In the genomic region with DNA sequence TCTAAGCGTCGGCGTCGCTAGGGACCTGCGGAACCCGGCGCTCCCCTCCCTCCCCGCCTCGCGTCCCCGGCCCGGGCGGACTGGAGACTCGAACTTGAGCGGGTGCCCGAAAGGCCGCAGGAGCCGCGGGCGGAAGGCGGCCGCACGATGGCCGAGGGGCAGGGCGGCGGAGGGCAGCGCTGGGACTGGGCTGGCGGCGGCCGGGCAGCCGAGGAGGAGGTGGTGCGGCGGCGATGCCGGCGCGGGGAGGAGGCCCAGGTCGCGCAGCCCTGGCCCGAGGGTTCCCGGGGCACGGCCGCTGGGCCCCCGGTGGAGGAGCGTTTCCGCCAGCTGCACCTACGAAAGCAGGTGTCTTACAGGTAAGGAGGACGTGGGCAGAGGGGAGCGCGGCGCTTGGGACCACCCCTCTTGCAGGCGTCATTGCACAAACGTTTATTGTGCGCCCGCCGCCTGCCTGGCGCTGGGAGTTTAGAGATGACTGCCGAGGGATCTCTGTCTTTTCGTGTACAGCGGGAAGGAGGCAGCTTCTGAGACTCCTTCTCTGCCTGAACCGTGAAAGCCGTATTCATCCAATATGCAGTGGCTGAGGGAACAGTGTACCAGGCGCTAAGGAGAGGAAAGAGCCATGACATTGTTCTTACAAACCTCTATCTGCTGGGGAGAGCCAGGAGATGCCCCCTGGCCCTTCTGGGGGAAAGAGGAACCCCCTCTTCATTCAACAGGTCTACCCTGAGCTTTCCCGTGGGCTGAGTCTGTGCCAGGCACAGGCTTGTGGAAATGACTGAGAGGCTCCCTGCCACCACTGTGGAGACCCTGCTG, we compare ENCODE assay signal across 9 cellular contexts. TPM values are rescaled to one million over a fixed set of nuclear protein-coding genes. Genes with fewer than 3 reads are reported as not detected.
DNase-seq lines count a peak whose midpoint lies in the region; ATAC-seq, FAIRE-seq and TF ChIP-seq lines count a peak whose summit lies in the region.
"Had no signal": no experiment of that assay in that cellular context is flagged by ENCODE, and none has a peak within 500 bp of the region (broad histone marks: within the 10 kb centered on the region; RNA-seq: fewer than 3 reads in every experiment).

No MANE protein-coding gene starts in this region.

- no peak for TF ChIP-seq EP300 in suprapubic skin (IDR thresholded peaks at IDR 0.05)

- no peaks in the 10 kb centered on the region for H3K36me3 Mint-ChIP-seq in activated T-helper 17 cell treated with anti-CD3 and anti-CD28 coated beads, Interleukin-2, amount 50 U/mL, for 72 hours (ENCODE audit: low read depth)

- no peak overlapping the region for H3K27ac ChIP-seq in suprapubic skin

- 24% methylated on average over 13 of the region's 64 CpGs for WGBS in suprapubic skin

- DNase-seq in activated CD8-positive, alpha-beta memory T cell treated with anti-CD3 and anti-CD28 coated beads for 24 hours, result peak; percentile 72
- DNase-seq in activated CD8-positive, alpha-beta memory T cell treated with anti-CD3 and anti-CD28 coated beads, Interleukin-2, amount 50 U/mL, for 4 hours, result no peak
- DNase-seq in suprapubic skin (ENCODE audit: low spot score in 2 of 2) (no peak), NCI-H2171 (lab: John Stamatoyannopoulos, UW) (no peak), frontal cortex (ENCODE audit: low spot score in 2 of 2) (no peak)

- no peaks in the 10 kb centered on the region for H3K9me3 Mint-ChIP-seq in activated T-helper 17 cell treated with anti-CD3 and anti-CD28 coated beads, Interleukin-2, amount 50 U/mL, for 72 hours

- peak; percentile 48 for ATAC-seq in activated T-helper 17 cell treated with anti-CD3 and anti-CD28 coated beads, Interleukin-2, amount 50 U/mL, for 72 hours (replicated peaks)
- no peak for ATAC-seq in HG03457 (IDR thresholded peaks at IDR 0.05; ENCODE audit: unreplicated experiment)

- no peak for TF ChIP-seq CTCF in suprapubic skin (IDR thresholded peaks at IDR 0.05)

- no peak for FAIRE-seq in frontal cortex (lab: Jason Lieb, UNC)

- H3K27me3 ChIP-seq in suprapubic skin, result peaks cover 30% of the 10 kb centered on the region

- H3K4me1 Mint-ChIP-seq in activated T-helper 17 cell treated with anti-CD3 and anti-CD28 coated beads, Interleukin-2, amount 50 U/mL, for 72 hours, result peaks cover 19% of the 10 kb centered on the region

- H3K4me3 Mint-ChIP-seq in activated T-helper 17 cell treated with anti-CD3 and anti-CD28 coated beads, Interleukin-2, amount 50 U/mL, for 72 hours, result peak overlapping the region; percentile 73

- no peaks in the 10 kb centered on the region for H3K36me3 ChIP-seq in suprapubic skin

- no peak for TF ChIP-seq POLR2A in suprapubic skin (IDR thresholded peaks at IDR 0.05)

- peaks cover 28% of the 10 kb centered on the region for H3K4me1 ChIP-seq in suprapubic skin

- H3K27ac Mint-ChIP-seq in activated T-helper 17 cell treated with anti-CD3 and anti-CD28 coated beads, Interleukin-2, amount 50 U/mL, for 72 hours, result no peak overlapping the region

- no peaks in the 10 kb centered on the region for H3K9me3 ChIP-seq in suprapubic skin

- H3K4me3 ChIP-seq in iPS-11a (ENCODE audit: low read depth, low read length), result peak overlapping the region; percentile 51
- H3K4me3 ChIP-seq in suprapubic skin, result peak overlapping the region; percentile 59

- H3K27me3 Mint-ChIP-seq in activated T-helper 17 cell treated with anti-CD3 and anti-CD28 coated beads, Interleukin-2, amount 50 U/mL, for 72 hours, result no peaks in the 10 kb centered on the region

RNA-seq across cellular contexts. Expression of a gene that starts 13.9 kb away (rescaled TPM):
- 100 to 1,000 TPM in 1 of 2 donors, 10 to 100 TPM in 1; 78.9 to 100 TPM for total RNA-seq in activated T-helper 17 cell treated with anti-CD3 and anti-CD28 coated beads, Interleukin-2, amount 50 U/mL, for 72 hours
- total RNA-seq in suprapubic skin (10 to 100 TPM; 60.5 to 91.0 (median 73.4) TPM), frontal cortex (43.2 TPM)

RNA-seq across cellular contexts. Expression of a gene that starts 48.1 kb away (rescaled TPM):
- total RNA-seq in activated T-helper 17 cell treated with anti-CD3 and anti-CD28 coated beads, Interleukin-2, amount 50 U/mL, for 72 hours, result 10 to 100 TPM in 1 of 2 donors, 1 to 10 TPM in 1; 8.5 to 12.9 TPM
- 10 to 100 TPM in 3 of 4 donors, 1 to 10 TPM in 1; 9.1 to 22.6 (median 13.9) TPM for total RNA-seq in suprapubic skin
- total RNA-seq in frontal cortex, result 11.4 TPM

RNA-seq across cellular contexts. Expression of a gene that starts 55.9 kb away (rescaled TPM):
- not detected for total RNA-seq in activated T-helper 17 cell treated with anti-CD3 and anti-CD28 coated beads, Interleukin-2, amount 50 U/mL, for 72 hours
- total RNA-seq in suprapubic skin (1 to 10 TPM in 2 of 4 donors, under 1 TPM in 2; 0.79 to 2.3 (median 1.5) TPM), frontal cortex (0.41 TPM)
- total RNA-seq: activated CD8-positive, alpha-beta memory T cell treated with anti-CD3 and anti-CD28 coated beads for 36 hours had no signal

RNA-seq across cellular contexts. Expression of a gene that starts 58.2 kb away (rescaled TPM):
- total RNA-seq in activated T-helper 17 cell treated with anti-CD3 and anti-CD28 coated beads, Interleukin-2, amount 50 U/mL, for 72 hours, result 1 to 10 TPM in 1 of 2 donors, under 1 TPM in 1; 0.90 to 6.1 TPM
- total RNA-seq in suprapubic skin (1 to 10 TPM in 3 of 4 donors, under 1 TPM in 1; 0.80 to 3.0 (median 2.6) TPM), frontal cortex (6.1 TPM)
- total RNA-seq: activated CD8-positive, alpha-beta memory T cell treated with anti-CD3 and anti-CD28 coated beads for 36 hours had no signal
